In genomic region chr6:5781966-5782556, GRCh38 we compare ENCODE assay signal across 17 cellular contexts.
DNase-seq lines count a peak whose midpoint lies in the region; ATAC-seq and TF ChIP-seq lines count a peak whose summit lies in the region.
"Had no signal": no experiment of that assay in that cellular context is flagged by ENCODE, and none has a peak within 500 bp of the region (broad histone marks: within the 10 kb centered on the region; RNA-seq: fewer than 3 reads in every experiment).

No MANE protein-coding gene starts in this region.

- H3K27ac ChIP-seq in BLaER1 (peak overlapping the region; percentile 83), KOPT-K1 (ENCODE audit: low read depth, low read length, poor library complexity, severe bottlenecking) (peak overlapping the region; percentile 91)
- H3K27ac ChIP-seq: KMS-11 had no signal

- no peak for ATAC-seq in HG02678 (IDR thresholded peaks at IDR 0.05; ENCODE audit: unreplicated experiment)

- H3K27me3 Mint-ChIP-seq in brain, result no peaks in the 10 kb centered on the region
- no peaks in the 10 kb centered on the region for H3K27me3 Mint-ChIP-seq in neural crest cell (ENCODE audit: low read depth)
- H3K27me3 Mint-ChIP-seq: CD4-positive, alpha-beta T cell had no signal

- H3K36me3 ChIP-seq in BLaER1, result no peaks in the 10 kb centered on the region
- no peaks in the 10 kb centered on the region for H3K36me3 ChIP-seq in KOPT-K1 (ENCODE audit: insufficient read depth, low read length)
- H3K36me3 ChIP-seq: MG63 had no signal

- H3K27ac Mint-ChIP-seq in brain (peak overlapping the region in 3 of 5 experiments; percentile 43 to 93 (median 62)), neural crest cell (ENCODE audit: unreplicated experiment) (peak overlapping the region; percentile 19)
- H3K27ac Mint-ChIP-seq: B cell; CD4-positive, alpha-beta T cell had no signal

- H3K27me3 ChIP-seq in BLaER1, result no peaks in the 10 kb centered on the region
- H3K27me3 ChIP-seq: MG63 had no signal

- H3K9ac ChIP-seq in BLaER1, result 0 out of 2 replicates have a peak overlapping the region, but pooled peaks have one; percentile 62
- H3K9ac ChIP-seq: KMS-11 had no signal

- H3K4me1 Mint-ChIP-seq in brain (peaks cover 44% of the 10 kb centered on the region), neural crest cell (peaks cover 25% of the 10 kb centered on the region)

- peak overlapping the region; percentile 89 for H3K4me2 ChIP-seq in BLaER1
- H3K4me2 ChIP-seq: KMS-11 had no signal

- H3K9me3 Mint-ChIP-seq in brain, result peaks cover 0 to 4% (median 0%) of the 10 kb centered on the region in 5 experiments
- peaks cover 2% of the 10 kb centered on the region for H3K9me3 Mint-ChIP-seq in neural crest cell
- H3K9me3 Mint-ChIP-seq: CD4-positive, alpha-beta T cell had no signal

- peaks cover 4% of the 10 kb centered on the region for H3K36me3 Mint-ChIP-seq in brain
- no peaks in the 10 kb centered on the region for H3K36me3 Mint-ChIP-seq in neural crest cell (ENCODE audit: low read depth)

- no peaks in the 10 kb centered on the region for H4K20me1 ChIP-seq in BLaER1

- TF ChIP-seq CTCF in brain (conservative IDR thresholded peaks at IDR 0.05) (no peak), neural crest cell (conservative IDR thresholded peaks at IDR 0.05) (no peak)

- H3K4me1 ChIP-seq in BLaER1, result peaks cover 87% of the 10 kb centered on the region
- H3K4me1 ChIP-seq: Caco-2 had no signal

- DNase-seq in neural crest cell (ENCODE audit: low read depth, low spot score) (no peak), inferior parietal cortex (ENCODE audit: extremely low spot score) (no peak), T-helper 9 cell (no peak)
- no peak for DNase-seq in stimulated activated CD4-positive, alpha-beta T cell treated with anti-CD3 and anti-CD28 coated beads, Interleukin-4, amount 100 ng/mL, for 24 hours
- DNase-seq: Caco-2; CD4-positive, alpha-beta T cell; MG63; NK-92 treated with Interleukin-12 subunit alpha and Interleukin-12 subunit beta, amount 100 ng/mL, for 24 hours; OCI-M1; RPMI8226; SIG-M5 had no signal

- H3K9me3 ChIP-seq in BLaER1 (peaks cover 6% of the 10 kb centered on the region; the same call in 1 of the 2 replicates), KOPT-K1 (ENCODE audit: insufficient read depth, low read length, poor library complexity, severe bottlenecking) (no peaks in the 10 kb centered on the region)
- H3K9me3 ChIP-seq: Caco-2, MG63 had no signal

- H3K4me3 ChIP-seq in BLaER1, result no peak overlapping the region
- H3K4me3 ChIP-seq: MG63 had no signal

- H3K4me3 Mint-ChIP-seq in brain (no peak overlapping the region), neural crest cell (no peak overlapping the region)
- H3K4me3 Mint-ChIP-seq: B cell; CD4-positive, alpha-beta T cell had no signal
